2 cellular contexts compared by ENCODE assay signal in genomic region chr7:78576196-78576595, GRCh38.
TF ChIP-seq lines count a peak whose summit lies in the region.

No MANE protein-coding gene starts in this region.

TF ChIP-seq in SK-N-SH treated with all-trans-retinoic acid at 6 μM for 48 hours, 23 proteins besides CTCF, POLR2A, EP300 and RAD21:
- no peak for TF ChIP-seq TSHZ2 (CRISPR knock-in tag; IDR thresholded peaks at IDR 0.05)
- TF ChIP-seq PPARA (CRISPR knock-in tag; IDR thresholded peaks at IDR 0.05; ENCODE audit: borderline replicate concordance): no peak
- TF ChIP-seq ISL1 (CRISPR knock-in tag; IDR thresholded peaks at IDR 0.05): no peak
- no peak for TF ChIP-seq CSDC2 (CRISPR knock-in tag; IDR thresholded peaks at IDR 0.05)
- TF ChIP-seq TOX (CRISPR knock-in tag; IDR thresholded peaks at IDR 0.05; ENCODE audit: borderline replicate concordance): no peak
- no peak for TF ChIP-seq PATZ1 (CRISPR knock-in tag; IDR thresholded peaks at IDR 0.05; ENCODE audit: borderline replicate concordance)
- no peak for TF ChIP-seq ZNF8 (CRISPR knock-in tag; IDR thresholded peaks at IDR 0.05)
- no peak for TF ChIP-seq ZFP3 (CRISPR knock-in tag; IDR thresholded peaks at IDR 0.05)
- no peak for TF ChIP-seq OSR1 (CRISPR knock-in tag; IDR thresholded peaks at IDR 0.05)
- TF ChIP-seq SNAI2 (CRISPR knock-in tag; IDR thresholded peaks at IDR 0.05): no peak
- TF ChIP-seq, protein P1, sequence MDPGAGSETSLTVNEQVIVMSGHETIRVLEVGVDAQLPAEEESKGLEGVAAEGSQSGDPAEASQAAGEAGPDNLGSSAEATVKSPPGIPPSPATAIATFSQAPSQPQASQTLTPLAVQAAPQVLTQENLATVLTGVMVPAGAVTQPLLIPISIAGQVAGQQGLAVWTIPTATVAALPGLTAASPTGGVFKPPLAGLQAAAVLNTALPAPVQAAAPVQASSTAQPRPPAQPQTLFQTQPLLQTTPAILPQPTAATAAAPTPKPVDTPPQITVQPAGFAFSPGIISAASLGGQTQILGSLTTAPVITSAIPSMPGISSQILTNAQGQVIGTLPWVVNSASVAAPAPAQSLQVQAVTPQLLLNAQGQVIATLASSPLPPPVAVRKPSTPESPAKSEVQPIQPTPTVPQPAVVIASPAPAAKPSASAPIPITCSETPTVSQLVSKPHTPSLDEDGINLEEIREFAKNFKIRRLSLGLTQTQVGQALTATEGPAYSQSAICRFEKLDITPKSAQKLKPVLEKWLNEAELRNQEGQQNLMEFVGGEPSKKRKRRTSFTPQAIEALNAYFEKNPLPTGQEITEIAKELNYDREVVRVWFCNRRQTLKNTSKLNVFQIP (CRISPR knock-in tag; IDR thresholded peaks at IDR 0.05; ENCODE audit: borderline replicate concordance, low read depth): no peak
- no peak for TF ChIP-seq TCF4 (CRISPR knock-in tag; IDR thresholded peaks at IDR 0.05; ENCODE audit: borderline replicate concordance)
- TF ChIP-seq RARB (CRISPR knock-in tag; IDR thresholded peaks at IDR 0.05): no peak
- TF ChIP-seq ZC3H10 (CRISPR knock-in tag; IDR thresholded peaks at IDR 0.05): no peak
- TF ChIP-seq ARNTL (CRISPR knock-in tag; IDR thresholded peaks at IDR 0.05; ENCODE audit: borderline replicate concordance, low read depth): no peak

TF ChIP-seq in SK-N-SH, 30 proteins besides CTCF, POLR2A, EP300 and RAD21 (continued from another document):
- TF ChIP-seq REST (IDR thresholded peaks at IDR 0.05; ENCODE audit: low read depth, low read length): no peak
- no peak for TF ChIP-seq FOSL2 (IDR thresholded peaks at IDR 0.05; ENCODE audit: borderline replicate concordance, low read depth)
- no peak for TF ChIP-seq GATA2 (CRISPR knock-in tag; IDR thresholded peaks at IDR 0.05)
- no peak for TF ChIP-seq EZH2phosphoT487 (IDR thresholded peaks at IDR 0.05; ENCODE audit: borderline replicate concordance, low read depth)
- no peak for TF ChIP-seq TEAD4 (IDR thresholded peaks at IDR 0.05; ENCODE audit: borderline replicate concordance, insufficient read depth)
- no peak for TF ChIP-seq RCOR1 (IDR thresholded peaks at IDR 0.05; ENCODE audit: low read length)
- no peak for TF ChIP-seq TCF12 (IDR thresholded peaks at IDR 0.05)
- TF ChIP-seq MEF2A (IDR thresholded peaks at IDR 0.05; ENCODE audit: borderline replicate concordance, low read depth): no peak
- no peak for TF ChIP-seq POLR2AphosphoS5 (IDR thresholded peaks at IDR 0.05; ENCODE audit: low read depth, low read length)
- no peak for TF ChIP-seq YY1 (IDR thresholded peaks at IDR 0.05; ENCODE audit: low read depth)
